Comparison of ENCODE assay signal across 14 cellular contexts in the genomic region with DNA sequence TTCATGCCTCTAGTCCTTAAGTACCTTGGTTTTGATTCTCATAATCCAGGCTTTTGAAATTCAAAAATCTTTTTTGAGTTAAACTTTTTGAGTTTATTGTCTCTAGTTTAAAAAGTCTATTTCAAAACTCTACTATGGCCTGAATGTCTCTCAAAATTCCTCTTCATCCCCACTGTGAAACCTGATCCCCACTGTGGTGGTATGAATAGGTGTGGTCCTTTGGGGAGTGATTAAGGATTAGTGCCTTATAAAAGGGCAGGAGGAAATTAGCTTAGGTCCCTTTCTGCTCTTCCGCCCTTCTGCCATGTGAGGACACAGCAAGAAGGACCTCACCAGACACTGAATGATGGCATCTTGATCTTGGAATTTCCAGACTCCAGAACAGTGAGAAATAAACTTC. TPM values are rescaled to one million over a fixed set of nuclear protein-coding genes. Genes with fewer than 3 reads are reported as not detected.
A peak's percentile ranks its signal among the peaks of the same experiment; 100 is the strongest.
DNase-seq lines count a peak whose midpoint lies in the region; ATAC-seq and TF ChIP-seq lines count a peak whose summit lies in the region.
"Had no signal": no experiment of that assay in that cellular context is flagged by ENCODE, and none has a peak within 500 bp of the region (broad histone marks: within the 10 kb centered on the region; RNA-seq: fewer than 3 reads in every experiment).

No MANE protein-coding gene starts in this region.

- TF ChIP-seq CTCF in neural progenitor cell (IDR thresholded peaks at IDR 0.05), result no peak

- H3K27ac ChIP-seq in neural progenitor cell (no peak overlapping the region), Karpas-422 (ENCODE audit: low read length) (no peak overlapping the region)

- H3K4me2 ChIP-seq in neural progenitor cell (no peak overlapping the region), Karpas-422 (ENCODE audit: low read depth, low read length, poor library complexity, severe bottlenecking) (no peak overlapping the region)

- DNase-seq in HAP-1 (ENCODE audit: low spot score in 2 of 2) (peak; percentile 70 to 95), NCI-H69 (lab: John Stamatoyannopoulos, UW) (peak; percentile 24), adipocyte (ENCODE audit: low read depth) (peak; percentile 18), neural progenitor cell (ENCODE audit: low spot score) (peak; percentile 16), Karpas-422 (no peak), NCI-H774 (lab: John Stamatoyannopoulos, UW) (no peak)
- no peak for DNase-seq in stimulated activated naive CD8-positive, alpha-beta T cell treated with anti-CD3 and anti-CD28 coated beads, Interleukin-15, Interleukin-2, amounts not matched to agents 100 U/mL and 50 U/mL, for 24 hours
- DNase-seq: C1 segment of cervical spinal cord; CD4-positive, alpha-beta T cell; DMS153; DMS79 treated with DMSO at 0.1 percent for 48 hours; EL had no signal

- H3K27me3 Mint-ChIP-seq in neural progenitor cell (ENCODE audit: insufficient read depth, low read depth), result no peaks in the 10 kb centered on the region
- H3K27me3 Mint-ChIP-seq: B cell had no signal

- no peak overlapping the region for H3K9ac ChIP-seq in adipocyte (ENCODE audit: low read length)
- no peak overlapping the region for H3K9ac ChIP-seq in neural progenitor cell
- H3K9ac ChIP-seq in Karpas-422 (ENCODE audit: low read length), result no peak overlapping the region

- in situ Hi-C loops in HAP-1 (cut with MboI; ENCODE audit: low sequenced_read_pairs), result no loop called here

- no peaks in the 10 kb centered on the region for H3K9me2 ChIP-seq in Karpas-422 (replicated peaks; ENCODE audit: insufficient read depth, low read length)

- H2AFZ ChIP-seq in neural progenitor cell (replicated peaks), result no peak overlapping the region
- H2AFZ ChIP-seq in Karpas-422 (ENCODE audit: low read length), result no peak overlapping the region

- H3F3A ChIP-seq in neural progenitor cell (ENCODE audit: low read depth), result peaks cover 11% of the 10 kb centered on the region

- no peak overlapping the region for H3K4me3 Mint-ChIP-seq in neural progenitor cell
- H3K4me3 Mint-ChIP-seq: B cell; CD4-positive, alpha-beta T cell had no signal

- H4K20me1 ChIP-seq in neural progenitor cell (ENCODE audit: low read depth) (no peaks in the 10 kb centered on the region), Karpas-422 (ENCODE audit: insufficient read depth, low read depth, low read length) (no peaks in the 10 kb centered on the region)

- H3K27me3 ChIP-seq in HAP-1 (ENCODE audit: low read depth) (peaks cover 2% of the 10 kb centered on the region; the same call in 1 of the 2 replicates), adipocyte (replicated peaks; ENCODE audit: control insufficient read depth, insufficient read depth, low read length) (no peaks in the 10 kb centered on the region), neural progenitor cell (no peaks in the 10 kb centered on the region), Karpas-422 (ENCODE audit: low read length) (no peaks in the 10 kb centered on the region)

- peaks cover 4% of the 10 kb centered on the region for H3K9me3 Mint-ChIP-seq in neural progenitor cell
- H3K9me3 Mint-ChIP-seq: CD4-positive, alpha-beta T cell had no signal

- H3K36me3 Mint-ChIP-seq in neural progenitor cell, result no peaks in the 10 kb centered on the region

- H3K36me3 ChIP-seq in HAP-1 (replicated peaks) (no peaks in the 10 kb centered on the region), adipocyte (ENCODE audit: control insufficient read depth, insufficient read depth, low read length, severe bottlenecking) (no peaks in the 10 kb centered on the region), neural progenitor cell (no peaks in the 10 kb centered on the region), Karpas-422 (ENCODE audit: insufficient read depth, low read length) (no peaks in the 10 kb centered on the region)

- H3K4me1 ChIP-seq in HAP-1 (peaks cover 20% of the 10 kb centered on the region), adipocyte (ENCODE audit: control insufficient read depth, insufficient read depth, low read length) (no peaks in the 10 kb centered on the region), neural progenitor cell (peaks cover 18% of the 10 kb centered on the region), Karpas-422 (ENCODE audit: low read length) (no peaks in the 10 kb centered on the region)

- H3K9me3 ChIP-seq in HAP-1 (no peaks in the 10 kb centered on the region; the same call in 1 of the 2 replicates), adipocyte (ENCODE audit: control insufficient read depth, low read length) (no peaks in the 10 kb centered on the region), neural progenitor cell (ENCODE audit: low read depth) (no peaks in the 10 kb centered on the region), Karpas-422 (ENCODE audit: low read length) (no peaks in the 10 kb centered on the region)

- no peak for ATAC-seq in activated CD4-positive, CD25-positive, alpha-beta regulatory T cell treated with anti-CD3 and anti-CD28 coated beads, Interleukin-2, amount 50 U/mL, for 24 hours
- no peak for ATAC-seq in stimulated activated naive CD8-positive, alpha-beta T cell treated with anti-CD3 and anti-CD28 coated beads, Interleukin-15, Interleukin-2, amounts not matched to agents 100 U/mL and 50 U/mL, for 24 hours

- H3K4me3 ChIP-seq in HAP-1 (no peak overlapping the region), adipocyte (ENCODE audit: low read length) (no peak overlapping the region), neural progenitor cell (no peak overlapping the region), Karpas-422 (ENCODE audit: low read length) (no peak overlapping the region)

- no peak overlapping the region for H3K27ac Mint-ChIP-seq in neural progenitor cell
- H3K27ac Mint-ChIP-seq: B cell; CD4-positive, alpha-beta T cell had no signal

- no peaks in the 10 kb centered on the region for H3K79me2 ChIP-seq in neural progenitor cell (ENCODE audit: low read depth)
- no peaks in the 10 kb centered on the region for H3K79me2 ChIP-seq in Karpas-422 (ENCODE audit: low read length)

- peaks cover 19% of the 10 kb centered on the region for H3K4me1 Mint-ChIP-seq in neural progenitor cell
- H3K4me1 Mint-ChIP-seq: B cell had no signal

RNA-seq across cellular contexts. Expression of a gene that starts 44.1 kb away (rescaled TPM):
- total RNA-seq in neural progenitor cell (ENCODE audit: low replicate concordance), result 1.3 and 3.1 TPM in 2 replicates
- total RNA-seq in Karpas-422 (2014; rRNA removed; shearing (Covaris generic); ENCODE audit: low replicate concordance), result 0.83 and 4.2 TPM in 2 replicates

Comparison
In these comparisons a context has a peak if more than half of its experiments do, and no peak if none do; other contexts are left out.
1. DNase-seq: peak in HAP-1 (2 of 2), NCI-H69 (single experiment), adipocyte (single experiment) and neural progenitor cell (single experiment); none in Karpas-422 (single experiment), NCI-H774 (single experiment) and stimulated activated naive CD8-positive, alpha-beta T cell treated with anti-CD3 and anti-CD28 coated beads, Interleukin-15, Interleukin-2, amounts not matched to agents 100 U/mL and 50 U/mL, for 24 hours (single experiment).